Comparison of ENCODE assay signal across 8 cellular contexts in genomic region chr2:64727013-64727767, GRCh38.
DNase-seq lines count a peak whose midpoint lies in the region; ATAC-seq, FAIRE-seq and TF ChIP-seq lines count a peak whose summit lies in the region.

No MANE protein-coding gene starts in this region.

- no peaks in the 10 kb centered on the region for H3K9me3 ChIP-seq in tibial nerve

- TF ChIP-seq POLR2A in tibial nerve (IDR thresholded peaks at IDR 0.05): no peak

- no peak for DNase-seq in activated naive CD8-positive, alpha-beta T cell treated with anti-CD3 and anti-CD28 coated beads, Interleukin-2, amount 50 U/mL, for 24 hours
- no peak for DNase-seq in tibial nerve (ENCODE audit: low spot score in 2 of 2)
- no peak for DNase-seq in UCSD-AML1 (lab: John Stamatoyannopoulos, UW; ENCODE audit: unreplicated experiment)
- no peak for DNase-seq in NCI-H1105 treated with DMSO at 0.1 percent for 48 hours (lab: John Stamatoyannopoulos, UW)
- no peak for DNase-seq in NCI-H2107 treated with DMSO at 0.1 percent for 48 hours (lab: John Stamatoyannopoulos, UW; ENCODE audit: unreplicated experiment)

- H3K4me1 ChIP-seq in tibial nerve: peaks cover 0 to 50% (median 12%) of the 10 kb centered on the region in 4 donors

- H3K4me1 Mint-ChIP-seq in activated naive CD8-positive, alpha-beta T cell treated with anti-CD3 and anti-CD28 coated beads, Interleukin-2, amount 50 U/mL, for 24 hours: peaks cover 50% of the 10 kb centered on the region

- no peak for TF ChIP-seq CTCF in tibial nerve (IDR thresholded peaks at IDR 0.05)

- H3K27me3 Mint-ChIP-seq in activated naive CD8-positive, alpha-beta T cell treated with anti-CD3 and anti-CD28 coated beads, Interleukin-2, amount 50 U/mL, for 24 hours: no peaks in the 10 kb centered on the region

- FAIRE-seq in G401.6 (lab: Jason Lieb, UNC): peak; percentile 17

- H3K9me3 Mint-ChIP-seq in activated naive CD8-positive, alpha-beta T cell treated with anti-CD3 and anti-CD28 coated beads, Interleukin-2, amount 50 U/mL, for 24 hours: no peaks in the 10 kb centered on the region

- no peaks in the 10 kb centered on the region for H3K27me3 ChIP-seq in tibial nerve

- ATAC-seq in GM19467 (IDR thresholded peaks at IDR 0.05; ENCODE audit: unreplicated experiment): peak; percentile 85
- ATAC-seq in HG03520 (IDR thresholded peaks at IDR 0.05; ENCODE audit: unreplicated experiment): peak; percentile 69
- peak; percentile 67 for ATAC-seq in activated naive CD8-positive, alpha-beta T cell treated with anti-CD3 and anti-CD28 coated beads, Interleukin-2, amount 50 U/mL, for 24 hours

- no peaks in the 10 kb centered on the region for H3K36me3 ChIP-seq in tibial nerve

- H3K27ac ChIP-seq in tibial nerve: peak overlapping the region in 3 of 4 donors; percentile 37 to 72 (median 70)

- no peaks in the 10 kb centered on the region for H3K36me3 Mint-ChIP-seq in activated naive CD8-positive, alpha-beta T cell treated with anti-CD3 and anti-CD28 coated beads, Interleukin-2, amount 50 U/mL, for 24 hours (ENCODE audit: low read depth)

- H3K4me3 Mint-ChIP-seq in activated naive CD8-positive, alpha-beta T cell treated with anti-CD3 and anti-CD28 coated beads, Interleukin-2, amount 50 U/mL, for 24 hours: peak overlapping the region; percentile 58

- H3K27ac Mint-ChIP-seq in activated naive CD8-positive, alpha-beta T cell treated with anti-CD3 and anti-CD28 coated beads, Interleukin-2, amount 50 U/mL, for 24 hours: peak overlapping the region; percentile 79

- WGBS in tibial nerve, 2 donors: 67 to 71% methylated on average over 3 of the region's 3 CpGs

- peak in 1 of 2 donors; percentile 19 for TF ChIP-seq EP300 in tibial nerve (IDR thresholded peaks at IDR 0.05)

- no peak overlapping the region for H3K4me3 ChIP-seq in tibial nerve
